7 cellular contexts compared by ENCODE assay signal in the genomic region with DNA sequence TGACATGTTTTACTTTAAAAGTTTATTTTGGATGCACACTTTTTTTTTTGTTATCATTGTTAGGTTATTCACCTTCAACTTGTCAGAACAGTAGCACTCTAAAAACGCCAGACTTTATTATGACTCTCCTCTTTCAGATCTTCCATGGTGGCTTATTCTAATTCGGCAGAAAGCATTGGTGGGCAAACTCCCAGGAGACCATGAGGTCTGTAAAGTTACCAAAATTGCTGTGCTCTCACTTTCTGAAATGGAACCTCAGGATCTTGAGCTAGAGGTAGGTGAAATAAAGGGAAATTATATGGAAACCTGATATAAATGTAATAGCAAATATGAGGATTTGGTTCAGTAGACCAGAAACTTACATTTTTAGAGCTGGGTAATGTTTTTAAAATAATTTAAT.
"Had no signal": no experiment of that assay in that cellular context is flagged by ENCODE, and none has a peak within 500 bp of the region (broad histone marks: within the 10 kb centered on the region; RNA-seq: fewer than 3 reads in every experiment).

No MANE protein-coding gene starts in this region.

- H3K4me3 ChIP-seq: GM23338 had no signal

- H3K27me3 Mint-ChIP-seq: IgD-negative memory B cell had no signal

- ATAC-seq: GM23338, HepG2 had no signal

- H3K27ac Mint-ChIP-seq: IgD-negative memory B cell had no signal

- H3K4me2 ChIP-seq: GM23338 had no signal

- H2AFZ ChIP-seq: GM23338 had no signal

- H3K4me3 Mint-ChIP-seq: GM23338, H9, IgD-negative memory B cell had no signal

- H3K27ac ChIP-seq: HL-60 had no signal

- DNase-seq: H9, HCEC 1CT, KBM-7 had no signal

- H3K9me3 Mint-ChIP-seq: GM23338, H9, IgD-negative memory B cell had no signal
